35 cellular contexts compared by ENCODE assay signal in the genomic region with DNA sequence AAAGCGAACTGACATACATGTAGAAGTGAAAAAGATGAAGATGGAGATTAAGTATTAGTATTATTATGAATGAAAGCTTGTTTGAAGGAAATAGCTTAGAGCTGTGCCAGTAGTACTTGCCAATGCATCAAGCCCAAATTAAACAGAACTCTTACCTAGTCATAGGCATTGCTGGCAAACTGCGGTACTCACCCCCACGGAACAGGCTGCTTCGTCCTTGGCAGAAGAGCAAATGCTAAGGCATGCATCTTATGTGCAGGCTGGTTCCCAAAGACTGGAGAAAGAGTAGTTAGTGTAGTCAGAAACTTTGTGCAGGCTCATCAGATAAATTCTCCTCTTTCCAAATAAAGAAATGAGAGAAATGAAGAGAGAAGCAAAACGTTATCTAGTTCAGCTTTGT.
"Had no signal": no experiment of that assay in that cellular context is flagged by ENCODE, and none has a peak within 500 bp of the region (broad histone marks: within the 10 kb centered on the region; RNA-seq: fewer than 3 reads in every experiment).

No MANE protein-coding gene starts in this region.

- H3K4me1 ChIP-seq: ascending aorta, breast epithelium had no signal

- H3K4me3 ChIP-seq: ascending aorta, breast epithelium had no signal

- H3K27ac Mint-ChIP-seq: activated CD4-positive, alpha-beta memory T cell treated with anti-CD3 and anti-CD28 coated beads, Interleukin-2, amount 10 ng/mL, durations not matched to agents 7 days and 5 days; activated CD4-positive, alpha-beta T cell treated with anti-CD3 and anti-CD28 coated beads for 36 hours; activated CD4-positive, alpha-beta T cell treated with anti-CD3 and anti-CD28 coated beads, Interleukin-2, amount 10 ng/mL, durations not matched to agents 7 days and 5 days; activated CD8-positive, alpha-beta memory T cell treated with anti-CD3 and anti-CD28 coated beads, Interleukin-2, amount 10 ng/mL, durations not matched to agents 7 days and 5 days; activated CD8-positive, alpha-beta T cell treated with anti-CD3 and anti-CD28 coated beads, Interleukin-2, amount 10 ng/mL, durations not matched to agents 7 days and 5 days; activated naive CD4-positive, alpha-beta T cell treated with anti-CD3 and anti-CD28 coated beads, Interleukin-2, amount 10 ng/mL, durations not matched to agents 7 days and 5 days; activated naive CD4-positive, alpha-beta T cell treated with anti-CD3 and anti-CD28 coated beads, Interleukin-2, amount 50 U/mL, for 24 hours; activated naive CD8-positive, alpha-beta T cell; activated naive CD8-positive, alpha-beta T cell treated with anti-CD3 and anti-CD28 coated beads, Interleukin-2, amount 10 ng/mL, durations not matched to agents 7 days and 5 days; activated naive CD8-positive, alpha-beta T cell treated with anti-CD3 and anti-CD28 coated beads, Interleukin-2, amount 50 U/mL, for 24 hours; activated T-cell treated with anti-CD3 and anti-CD28 coated beads, Interleukin-2, amount 50 U/mL, for 24 hours; activated T-helper 2 cell treated with anti-CD3 and anti-CD28 coated beads, Interferon-gamma antibody, Interleukin-2, Interleukin-4, amounts not matched to agents 10 μg/mL and 5 μg/mL and 100 μg/mL, durations not matched to agents 14 hours and 24 hours and 36 hours; T-helper 1 cell treated with Interleukin-12 subunit alpha and Interleukin-12 subunit beta and Interleukin-4 antibody, amounts not matched to agents 30 μg/mL and 1 μg/mL, for 36 hours; T-helper 2 cell treated with Interferon-gamma antibody and Interleukin-4, amounts not matched to agents 5 μg/mL and 100 μg/mL, for 36 hours; WTC11 had no signal

- H3K36me3 Mint-ChIP-seq: activated CD8-positive, alpha-beta memory T cell treated with anti-CD3 and anti-CD28 coated beads, Interleukin-2, amount 10 ng/mL, durations not matched to agents 7 days and 5 days; activated naive CD4-positive, alpha-beta T cell treated with anti-CD3 and anti-CD28 coated beads, Interleukin-2, amount 10 ng/mL, durations not matched to agents 7 days and 5 days; activated naive CD4-positive, alpha-beta T cell treated with anti-CD3 and anti-CD28 coated beads, Interleukin-2, amount 50 U/mL, for 24 hours; activated naive CD8-positive, alpha-beta T cell; activated naive CD8-positive, alpha-beta T cell treated with anti-CD3 and anti-CD28 coated beads, Interleukin-2, amount 10 ng/mL, durations not matched to agents 7 days and 5 days; WTC11 had no signal

- H3K4me3 Mint-ChIP-seq: activated CD4-positive, alpha-beta memory T cell treated with anti-CD3 and anti-CD28 coated beads, Interleukin-2, amount 10 ng/mL, durations not matched to agents 7 days and 5 days; activated CD4-positive, alpha-beta T cell treated with anti-CD3 and anti-CD28 coated beads for 36 hours; activated CD4-positive, alpha-beta T cell treated with anti-CD3 and anti-CD28 coated beads, Interleukin-2, amount 10 ng/mL, durations not matched to agents 7 days and 5 days; activated CD8-positive, alpha-beta memory T cell treated with anti-CD3 and anti-CD28 coated beads, Interleukin-2, amount 10 ng/mL, durations not matched to agents 7 days and 5 days; activated CD8-positive, alpha-beta T cell treated with anti-CD3 and anti-CD28 coated beads, Interleukin-2, amount 10 ng/mL, durations not matched to agents 7 days and 5 days; activated naive CD4-positive, alpha-beta T cell treated with anti-CD3 and anti-CD28 coated beads, Interleukin-2, amount 10 ng/mL, durations not matched to agents 7 days and 5 days; activated naive CD4-positive, alpha-beta T cell treated with anti-CD3 and anti-CD28 coated beads, Interleukin-2, amount 50 U/mL, for 24 hours; activated naive CD8-positive, alpha-beta T cell; activated naive CD8-positive, alpha-beta T cell treated with anti-CD3 and anti-CD28 coated beads, Interleukin-2, amount 10 ng/mL, durations not matched to agents 7 days and 5 days; activated naive CD8-positive, alpha-beta T cell treated with anti-CD3 and anti-CD28 coated beads, Interleukin-2, amount 50 U/mL, for 24 hours; activated T-cell treated with anti-CD3 and anti-CD28 coated beads, Interleukin-2, amount 50 U/mL, for 24 hours; T-helper 1 cell treated with Interleukin-12 subunit alpha and Interleukin-12 subunit beta and Interleukin-4 antibody, amounts not matched to agents 30 μg/mL and 1 μg/mL, for 36 hours; T-helper 2 cell treated with Interferon-gamma antibody and Interleukin-4, amounts not matched to agents 5 μg/mL and 100 μg/mL, for 36 hours; WTC11 had no signal

- H3K27me3 Mint-ChIP-seq: activated CD4-positive, alpha-beta memory T cell treated with anti-CD3 and anti-CD28 coated beads, Interleukin-2, amount 10 ng/mL, durations not matched to agents 7 days and 5 days; activated CD4-positive, alpha-beta T cell treated with anti-CD3 and anti-CD28 coated beads for 36 hours; activated CD4-positive, alpha-beta T cell treated with anti-CD3 and anti-CD28 coated beads, Interleukin-2, amount 10 ng/mL, durations not matched to agents 7 days and 5 days; activated CD8-positive, alpha-beta memory T cell treated with anti-CD3 and anti-CD28 coated beads, Interleukin-2, amount 10 ng/mL, durations not matched to agents 7 days and 5 days; activated naive CD4-positive, alpha-beta T cell treated with anti-CD3 and anti-CD28 coated beads, Interleukin-2, amount 10 ng/mL, durations not matched to agents 7 days and 5 days; activated naive CD4-positive, alpha-beta T cell treated with anti-CD3 and anti-CD28 coated beads, Interleukin-2, amount 50 U/mL, for 24 hours; activated naive CD8-positive, alpha-beta T cell treated with anti-CD3 and anti-CD28 coated beads, Interleukin-2, amount 10 ng/mL, durations not matched to agents 7 days and 5 days; activated naive CD8-positive, alpha-beta T cell treated with anti-CD3 and anti-CD28 coated beads, Interleukin-2, amount 50 U/mL, for 24 hours; activated T-cell treated with anti-CD3 and anti-CD28 coated beads, Interleukin-2, amount 50 U/mL, for 24 hours had no signal

- H3K27ac ChIP-seq: ascending aorta, brain microvascular endothelial cell, breast epithelium, VCaP had no signal

- H3K36me3 ChIP-seq: ascending aorta, brain microvascular endothelial cell, breast epithelium had no signal

- ATAC-seq: activated CD4-positive, alpha-beta T cell treated with anti-CD3 and anti-CD28 coated beads for 36 hours; activated CD4-positive, CD25-positive, alpha-beta regulatory T cell treated with anti-CD3 and anti-CD28 coated beads, Interleukin-2, amount 50 U/mL, for 24 hours; activated CD8-positive, alpha-beta memory T cell treated with anti-CD3 and anti-CD28 coated beads, Interleukin-2, amount 10 ng/mL, durations not matched to agents 7 days and 5 days; activated CD8-positive, alpha-beta T cell treated with anti-CD3 and anti-CD28 coated beads, Interleukin-2, amount 10 ng/mL, durations not matched to agents 7 days and 5 days; activated naive CD8-positive, alpha-beta T cell treated with anti-CD3 and anti-CD28 coated beads, Interleukin-2, amount 50 U/mL, for 24 hours; WTC11 had no signal

- H3K9me3 Mint-ChIP-seq: activated CD4-positive, alpha-beta memory T cell treated with anti-CD3 and anti-CD28 coated beads, Interleukin-2, amount 10 ng/mL, durations not matched to agents 7 days and 5 days; activated naive CD4-positive, alpha-beta T cell treated with anti-CD3 and anti-CD28 coated beads, Interleukin-2, amount 50 U/mL, for 24 hours; activated T-cell treated with anti-CD3 and anti-CD28 coated beads, Interleukin-2, amount 50 U/mL, for 24 hours; activated T-helper 2 cell treated with anti-CD3 and anti-CD28 coated beads, Interferon-gamma antibody, Interleukin-2, Interleukin-4, amounts not matched to agents 10 μg/mL and 5 μg/mL and 100 μg/mL, durations not matched to agents 14 hours and 24 hours and 36 hours; T-helper 1 cell treated with Interleukin-12 subunit alpha and Interleukin-12 subunit beta and Interleukin-4 antibody, amounts not matched to agents 30 μg/mL and 1 μg/mL, for 36 hours; T-helper 2 cell treated with Interferon-gamma antibody and Interleukin-4, amounts not matched to agents 5 μg/mL and 100 μg/mL, for 36 hours had no signal

- H3K27me3 ChIP-seq: ascending aorta, brain microvascular endothelial cell, breast epithelium had no signal

- H3K4me1 Mint-ChIP-seq: activated CD4-positive, alpha-beta memory T cell treated with anti-CD3 and anti-CD28 coated beads, Interleukin-2, amount 10 ng/mL, durations not matched to agents 7 days and 5 days; activated CD4-positive, alpha-beta T cell treated with anti-CD3 and anti-CD28 coated beads for 36 hours; activated CD4-positive, alpha-beta T cell treated with anti-CD3 and anti-CD28 coated beads, Interleukin-2, amount 10 ng/mL, durations not matched to agents 7 days and 5 days; activated CD8-positive, alpha-beta memory T cell treated with anti-CD3 and anti-CD28 coated beads, Interleukin-2, amount 10 ng/mL, durations not matched to agents 7 days and 5 days; activated naive CD4-positive, alpha-beta T cell treated with anti-CD3 and anti-CD28 coated beads, Interleukin-2, amount 10 ng/mL, durations not matched to agents 7 days and 5 days; activated naive CD4-positive, alpha-beta T cell treated with anti-CD3 and anti-CD28 coated beads, Interleukin-2, amount 50 U/mL, for 24 hours; activated naive CD8-positive, alpha-beta T cell treated with anti-CD3 and anti-CD28 coated beads, Interleukin-2, amount 10 ng/mL, durations not matched to agents 7 days and 5 days; activated naive CD8-positive, alpha-beta T cell treated with anti-CD3 and anti-CD28 coated beads, Interleukin-2, amount 50 U/mL, for 24 hours; WTC11 had no signal

- DNase-seq: activated CD4-positive, alpha-beta memory T cell treated with anti-CD3 and anti-CD28 coated beads, Interleukin-2, amount 10 ng/mL, durations not matched to agents 7 days and 5 days; activated CD4-positive, alpha-beta T cell treated with anti-CD3 and anti-CD28 coated beads for 1 hour; activated CD4-positive, alpha-beta T cell treated with anti-CD3 and anti-CD28 coated beads for 36 hours; activated CD4-positive, alpha-beta T cell treated with anti-CD3 and anti-CD28 coated beads for 48 hours; activated CD4-positive, alpha-beta T cell treated with anti-CD3 and anti-CD28 coated beads, Interleukin-2, amount 10 ng/mL, durations not matched to agents 7 days and 5 days; activated CD4-positive, alpha-beta T cell treated with anti-CD3 and anti-CD28 coated beads, Interleukin-2, amount 50 U/mL, for 48 hours; activated CD4-positive, CD25-positive, alpha-beta regulatory T cell; activated CD8-positive, alpha-beta memory T cell treated with anti-CD3 and anti-CD28 coated beads for 24 hours; activated CD8-positive, alpha-beta memory T cell treated with anti-CD3 and anti-CD28 coated beads, Interleukin-2, amount 10 ng/mL, durations not matched to agents 7 days and 5 days; activated CD8-positive, alpha-beta memory T cell treated with anti-CD3 and anti-CD28 coated beads, Interleukin-2, amount 50 U/mL, for 48 hours; activated CD8-positive, alpha-beta T cell treated with anti-CD3 and anti-CD28 coated beads, Interleukin-2, amount 10 ng/mL, durations not matched to agents 7 days and 5 days; activated effector memory CD4-positive, alpha-beta T cell treated with Interleukin-2 at 50 U/mL for 16 hours; activated gamma-delta T cell; activated naive CD4-positive, alpha-beta T cell treated with anti-CD3 and anti-CD28 coated beads, Interleukin-2, amount 10 ng/mL, durations not matched to agents 7 days and 5 days; activated naive CD4-positive, alpha-beta T cell treated with Interleukin-2 at 50 U/mL for 16 hours; activated naive CD8-positive, alpha-beta T cell treated with anti-CD3 and anti-CD28 coated beads, Interleukin-2, amount 10 ng/mL, durations not matched to agents 7 days and 5 days; activated naive CD8-positive, alpha-beta T cell treated with anti-CD3 and anti-CD28 coated beads, Interleukin-2, amount 50 U/mL, for 24 hours; activated T-cell treated with anti-CD3 and anti-CD28 coated beads, Interleukin-2, amount 50 U/mL, for 24 hours; activated T-cell treated with anti-CD3 and anti-CD28 coated beads, Interleukin-2, amount 50 U/mL, for 48 hours; amygdala; brain microvascular endothelial cell; central memory CD4-positive, alpha-beta T cell; T-helper 1 cell; T-helper 2 cell; T-helper 9 cell had no signal

- H3K9me3 ChIP-seq: ascending aorta, breast epithelium had no signal
